In the genomic region with DNA sequence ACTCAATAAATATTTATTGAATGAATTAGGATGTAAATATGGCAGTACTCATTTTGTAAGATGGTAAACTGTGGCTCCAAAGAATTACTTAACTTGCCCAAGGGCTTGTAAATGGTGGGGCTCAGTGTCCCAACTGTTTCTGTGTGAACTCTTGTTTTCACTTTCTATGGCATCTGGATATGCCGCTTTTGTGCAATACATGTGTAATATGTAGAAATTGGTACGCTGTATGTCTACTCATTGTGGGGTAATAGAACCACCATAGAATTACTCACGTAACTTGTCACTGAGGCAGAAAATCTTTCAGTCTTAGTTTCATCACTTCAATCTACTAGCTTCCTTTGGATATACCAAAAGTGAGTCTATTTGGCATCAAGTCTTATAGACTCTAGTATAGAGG, we compare ENCODE assay signal across 8 cellular contexts. TPM values are rescaled to one million over a fixed set of nuclear protein-coding genes. Genes with fewer than 3 reads are reported as not detected.
A peak's percentile ranks its signal among the peaks of the same experiment; 100 is the strongest.
DNase-seq lines count a peak whose midpoint lies in the region; ATAC-seq and TF ChIP-seq lines count a peak whose summit lies in the region.

No MANE protein-coding gene starts in this region.

- H3K4me3 ChIP-seq in KMS-11 (IDR thresholded peaks at IDR 0.05; ENCODE audit: insufficient read depth, low read depth, low read length) (peak overlapping the region; percentile 97), mesodermal cell (ENCODE audit: extremely low read depth, insufficient read depth, low read length, poor library complexity, severe bottlenecking) (peak overlapping the region; percentile 94)

- DNase-seq in AML-193 (lab: John Stamatoyannopoulos, UW): peak; percentile 79 to 86
- DNase-seq in amniotic epithelial cell (ENCODE audit: low read depth): peak; percentile 69
- no peak for DNase-seq in NCI-H2081 treated with DMSO at 0.1 percent for 48 hours (lab: John Stamatoyannopoulos, UW)

- H2AFZ ChIP-seq in KMS-11 (ENCODE audit: low read depth): no peak overlapping the region; the same call in 1 of the 2 replicates

- peak overlapping the region; percentile 77 for H3K9ac ChIP-seq in KMS-11

- peaks cover 3% of the 10 kb centered on the region for H3K9me3 ChIP-seq in mesodermal cell (ENCODE audit: control insufficient read depth, low read length)

- no peak for TF ChIP-seq CTCF in KMS-11 (conservative IDR thresholded peaks at IDR 0.05; ENCODE audit: low read depth, low read length)

- H4K20me1 ChIP-seq in KMS-11 (ENCODE audit: insufficient read depth): no peaks in the 10 kb centered on the region

- WGBS in mesodermal cell (ENCODE audit: insufficient coverage in 2 of 2), 2 experiments: 100% methylated on average over 1 of the region's 3 CpGs; no CpG with 5 or more reads in 1 of the 2 experiments

- H3K27me3 ChIP-seq in KMS-11 (ENCODE audit: insufficient read depth, low read depth): no peaks in the 10 kb centered on the region

- no peak for ATAC-seq in GM21528 (IDR thresholded peaks at IDR 0.05; ENCODE audit: low FRiP score, unreplicated experiment)
- no peak for ATAC-seq in GM18909 (IDR thresholded peaks at IDR 0.05; ENCODE audit: poor library complexity, unreplicated experiment)
- no peak for ATAC-seq in GM18519 (IDR thresholded peaks at IDR 0.05; ENCODE audit: low FRiP score, unreplicated experiment)

- peaks cover 56% of the 10 kb centered on the region for H3K79me2 ChIP-seq in KMS-11 (ENCODE audit: insufficient read depth, low read depth)

- peak overlapping the region; percentile 90 for H3K4me2 ChIP-seq in KMS-11

- H3K27ac ChIP-seq in KMS-11: peak overlapping the region; percentile 67
- H3K27ac ChIP-seq in mesodermal cell (ENCODE audit: low read depth, low read length, severe bottlenecking): no peak overlapping the region

- H3K4me1 ChIP-seq in KMS-11 (ENCODE audit: low read depth, poor library complexity, severe bottlenecking) (peaks cover 10% of the 10 kb centered on the region), mesodermal cell (ENCODE audit: control insufficient read depth, insufficient read depth, low read length, poor library complexity, severe bottlenecking) (peaks cover 3% of the 10 kb centered on the region)

- H3K36me3 ChIP-seq in KMS-11 (ENCODE audit: insufficient read depth) (peaks cover 26% of the 10 kb centered on the region; the same call in 1 of the 2 replicates), mesodermal cell (ENCODE audit: control insufficient read depth, insufficient read depth, low read length) (peaks cover 46% of the 10 kb centered on the region)

RNA-seq across cellular contexts. Expression of a gene that starts 1.0 kb away (rescaled TPM):
- polyA plus RNA-seq in mesodermal cell (2013, experiment 1 of 2): 40.9 TPM
- 36.6 TPM for polyA plus RNA-seq in mesodermal cell (2013, experiment 2 of 2)

RNA-seq across cellular contexts. Expression of a gene that starts 28.6 kb away (rescaled TPM):
- 84.6 TPM for polyA plus RNA-seq in mesodermal cell (2013, experiment 1 of 2)
- 79.3 TPM for polyA plus RNA-seq in mesodermal cell (2013, experiment 2 of 2)

RNA-seq across cellular contexts. Expression of a gene that starts 40.0 kb away (rescaled TPM):
- polyA plus RNA-seq in mesodermal cell (2013, experiment 1 of 2): 5.5 TPM
- 4.6 TPM for polyA plus RNA-seq in mesodermal cell (2013, experiment 2 of 2)

RNA-seq across cellular contexts. Expression of a gene that starts 41.6 kb away (rescaled TPM):
- 24.7 TPM for polyA plus RNA-seq in mesodermal cell (2013, experiment 1 of 2)
- 21.4 TPM for polyA plus RNA-seq in mesodermal cell (2013, experiment 2 of 2)

RNA-seq across cellular contexts. Expression of a gene that starts 49.7 kb away (rescaled TPM):
- 26.6 TPM for polyA plus RNA-seq in mesodermal cell (2013, experiment 1 of 2)
- 24.1 TPM for polyA plus RNA-seq in mesodermal cell (2013, experiment 2 of 2)
